ENCODE assay signal across 21 cellular contexts in genomic region chr13:31168736-31169135, GRCh38.
"Had no signal": no experiment of that assay in that cellular context is flagged by ENCODE, and none has a peak within 500 bp of the region (broad histone marks: within the 10 kb centered on the region; RNA-seq: fewer than 3 reads in every experiment).

No MANE protein-coding gene starts in this region.

- H3K9me3 Mint-ChIP-seq: activated naive CD4-positive, alpha-beta T cell treated with anti-CD3 and anti-CD28 coated beads, Interleukin-2, amount 50 U/mL, for 72 hours; activated T-cell treated with anti-CD3 and anti-CD28 coated beads, Interleukin-2, amount 50 U/mL, for 72 hours; naive B cell; nephron progenitor cell had no signal

- H3K27ac Mint-ChIP-seq: activated CD8-positive, alpha-beta memory T cell treated with anti-CD3 and anti-CD28 coated beads, Interleukin-2, amount 10 ng/mL, durations not matched to agents 7 days and 5 days; activated CD8-positive, alpha-beta T cell treated with anti-CD3 and anti-CD28 coated beads, Interleukin-2, amount 10 ng/mL, durations not matched to agents 7 days and 5 days; activated naive CD4-positive, alpha-beta T cell treated with anti-CD3 and anti-CD28 coated beads, Interleukin-2, amount 50 U/mL, for 72 hours; activated T-cell treated with anti-CD3 and anti-CD28 coated beads, Interleukin-2, amount 50 U/mL, for 72 hours; T-helper 17 cell had no signal

- DNase-seq: activated CD4-positive, alpha-beta T cell treated with anti-CD3 and anti-CD28 coated beads for 1 hour; activated CD8-positive, alpha-beta memory T cell treated with anti-CD3 and anti-CD28 coated beads, Interleukin-2, amount 10 ng/mL, durations not matched to agents 7 days and 5 days; activated CD8-positive, alpha-beta T cell treated with anti-CD3 and anti-CD28 coated beads, Interleukin-2, amount 10 ng/mL, durations not matched to agents 7 days and 5 days; activated naive CD4-positive, alpha-beta T cell; activated T-cell treated with anti-CD3 and anti-CD28 coated beads, Interleukin-2, amount 50 U/mL, for 72 hours; central memory CD4-positive, alpha-beta T cell; effector CD8-positive, alpha-beta T cell; left ventricle myocardium superior; naive B cell; nephron progenitor cell; ovary; retina; sigmoid colon; stimulated activated naive CD4-positive, alpha-beta T cell; T-helper 17 cell; T1000; tibial artery had no signal

- H3K9me3 ChIP-seq: breast epithelium, ovary, prostate gland, sigmoid colon, suprapubic skin, tibial artery had no signal

- H3K36me3 ChIP-seq: breast epithelium, ovary, prostate gland, sigmoid colon, suprapubic skin, tibial artery had no signal

- ATAC-seq: activated CD8-positive, alpha-beta memory T cell treated with anti-CD3 and anti-CD28 coated beads, Interleukin-2, amount 10 ng/mL, durations not matched to agents 7 days and 5 days; activated CD8-positive, alpha-beta T cell treated with anti-CD3 and anti-CD28 coated beads, Interleukin-2, amount 10 ng/mL, durations not matched to agents 7 days and 5 days; activated naive CD4-positive, alpha-beta T cell treated with anti-CD3 and anti-CD28 coated beads, Interleukin-2, amount 50 U/mL, for 72 hours; activated T-cell treated with anti-CD3 and anti-CD28 coated beads, Interleukin-2, amount 50 U/mL, for 72 hours; left ventricle myocardium superior; T-helper 17 cell had no signal

- H3K27me3 ChIP-seq: breast epithelium, ovary, sigmoid colon, suprapubic skin, tibial artery had no signal

- H3K4me1 Mint-ChIP-seq: naive B cell, T-helper 17 cell had no signal

- H3K36me3 Mint-ChIP-seq: activated CD8-positive, alpha-beta memory T cell treated with anti-CD3 and anti-CD28 coated beads, Interleukin-2, amount 10 ng/mL, durations not matched to agents 7 days and 5 days; activated naive CD4-positive, alpha-beta T cell treated with anti-CD3 and anti-CD28 coated beads, Interleukin-2, amount 50 U/mL, for 72 hours; naive B cell had no signal

- H3K4me1 ChIP-seq: breast epithelium, prostate gland, sigmoid colon, suprapubic skin, tibial artery had no signal

- H3K27ac ChIP-seq: breast epithelium, ovary, prostate gland, sigmoid colon, suprapubic skin, tibial artery had no signal

- H3K4me3 ChIP-seq: breast epithelium, ovary, prostate gland, sigmoid colon, suprapubic skin, tibial artery had no signal

- H3K4me3 Mint-ChIP-seq: activated CD8-positive, alpha-beta memory T cell treated with anti-CD3 and anti-CD28 coated beads, Interleukin-2, amount 10 ng/mL, durations not matched to agents 7 days and 5 days; activated CD8-positive, alpha-beta T cell treated with anti-CD3 and anti-CD28 coated beads, Interleukin-2, amount 10 ng/mL, durations not matched to agents 7 days and 5 days; activated T-cell treated with anti-CD3 and anti-CD28 coated beads, Interleukin-2, amount 50 U/mL, for 72 hours; naive B cell; nephron progenitor cell; T-helper 17 cell had no signal
